ENCODE assay signal across 8 cellular contexts in genomic region chr16:53099318-53100130, GRCh38. TPM values are rescaled to one million over a fixed set of nuclear protein-coding genes. Genes with fewer than 3 reads are reported as not detected.
A peak's percentile ranks its signal among the peaks of the same experiment; 100 is the strongest.
DNase-seq lines count a peak whose midpoint lies in the region; ATAC-seq and TF ChIP-seq lines count a peak whose summit lies in the region.

No MANE protein-coding gene starts in this region.

- peak overlapping the region; percentile 78 to 94 (median 88) for H3K9ac ChIP-seq in BLaER1 treated with 17β-estradiol and CSF1 and Interleukin-3, amounts not matched to agents 10 nM and 100 nM
- H3K9ac ChIP-seq in endodermal cell (ENCODE audit: extremely low read depth, low read length, poor library complexity, severe bottlenecking) (peak overlapping the region; percentile 37), mesenchymal stem cell (ENCODE audit: low read length) (peak overlapping the region; percentile 85)

- H3K9me3 Mint-ChIP-seq in endodermal cell = peaks cover 3% of the 10 kb centered on the region

- peak overlapping the region; percentile 77 to 85 for H3K18ac ChIP-seq in mesenchymal stem cell (ENCODE audit: low read depth in 1 of 2, low read length in 2 of 2)

- H4K91ac ChIP-seq in mesenchymal stem cell (ENCODE audit: low read length) = peak overlapping the region; percentile 77

- peak overlapping the region; percentile 44 for H3K4me3 Mint-ChIP-seq in endodermal cell

- H3K4me1 Mint-ChIP-seq in endodermal cell = peaks cover 20% of the 10 kb centered on the region

- peak overlapping the region; percentile 79 to 99 (median 96) for H3K27ac ChIP-seq in BLaER1 treated with 17β-estradiol and CSF1 and Interleukin-3, amounts not matched to agents 10 nM and 100 nM
- H3K27ac ChIP-seq in endodermal cell (ENCODE audit: low read depth, low read length) (peak overlapping the region; percentile 76), mesenchymal stem cell (ENCODE audit: low read length, poor library complexity, severe bottlenecking) (peak overlapping the region; percentile 98)

- H3K79me1 ChIP-seq in mesenchymal stem cell (replicated peaks; ENCODE audit: low read length, poor library complexity, severe bottlenecking) = peaks cover 17% of the 10 kb centered on the region

- TF ChIP-seq CTCF in endodermal cell (conservative IDR thresholded peaks at IDR 0.05) = no peak

- no peak overlapping the region for H3K23ac ChIP-seq in mesenchymal stem cell (ENCODE audit: low read length in 2 of 2)

- WGBS in endodermal cell (ENCODE audit: insufficient coverage in 1 of 2, insufficient read length in 1 of 2), 2 experiments = 8 to 15% methylated on average over 13 to 25 of the region's 26 CpGs
- WGBS in mesenchymal stem cell = 6% methylated on average over 20 of the region's 26 CpGs

- peak overlapping the region; percentile 90 to 99 (median 96) for H3K4me2 ChIP-seq in BLaER1 treated with 17β-estradiol and CSF1 and Interleukin-3, amounts not matched to agents 10 nM and 100 nM
- peak overlapping the region; percentile 51 for H3K4me2 ChIP-seq in mesenchymal stem cell (ENCODE audit: low read length, poor library complexity, severe bottlenecking)

- peak overlapping the region; percentile 91 for H2BK120ac ChIP-seq in mesenchymal stem cell (ENCODE audit: low read depth, low read length)

- H2BK15ac ChIP-seq in mesenchymal stem cell (ENCODE audit: low read depth, poor library complexity, severe bottlenecking) = peak overlapping the region; percentile 84

- peaks cover 0 to 5% (median 0%) of the 10 kb centered on the region in 11 experiments; a peak in 2 of 22 replicates for H4K20me1 ChIP-seq in BLaER1 treated with 17β-estradiol and CSF1 and Interleukin-3, amounts not matched to agents 10 nM and 100 nM

- DNase-seq in NCI-H748 treated with DMSO at 0.1 percent for 48 hours (lab: John Stamatoyannopoulos, UW) = peak; percentile 26
- DNase-seq in activated CD8-positive, alpha-beta memory T cell treated with anti-CD3 and anti-CD28 coated beads for 4 hours (ENCODE audit: low read depth in 2 of 2) = peak; percentile 20 to 40
- peak; percentile 97 for DNase-seq in endodermal cell
- peak; percentile 94 for DNase-seq in mesenchymal stem cell
- peak; percentile 37 for DNase-seq in stimulated activated CD8-positive, alpha-beta memory T cell treated with anti-CD3 and anti-CD28 coated beads, Interleukin-12 subunit alpha, Interleukin-12 subunit beta, amount 100 ng/mL, for 4 hours (ENCODE audit: low read depth)

- peaks cover 0 to 22% (median 7%) of the 10 kb centered on the region in 11 experiments; a peak in 5 of 22 replicates for H3K36me3 ChIP-seq in BLaER1 treated with 17β-estradiol and CSF1 and Interleukin-3, amounts not matched to agents 10 nM and 100 nM
- no peaks in the 10 kb centered on the region for H3K36me3 ChIP-seq in endodermal cell (ENCODE audit: control insufficient read depth, insufficient read depth, low read length)
- H3K36me3 ChIP-seq in mesenchymal stem cell (ENCODE audit: control insufficient read depth in 1 of 2, insufficient read depth in 2 of 2, low read depth in 1 of 2, low read length in 2 of 2) = no peaks in the 10 kb centered on the region

- peaks cover 63 to 76% (median 71%) of the 10 kb centered on the region in 10 experiments for H3K4me1 ChIP-seq in BLaER1 treated with 17β-estradiol and CSF1 and Interleukin-3, amounts not matched to agents 10 nM and 100 nM
- H3K4me1 ChIP-seq in endodermal cell (ENCODE audit: control insufficient read depth, insufficient read depth, low read length) = peaks cover 9% of the 10 kb centered on the region
- peaks cover 11% of the 10 kb centered on the region for H3K4me1 ChIP-seq in mesenchymal stem cell (ENCODE audit: control insufficient read depth, insufficient read depth, low read depth, low read length)

- H2BK12ac ChIP-seq in mesenchymal stem cell (ENCODE audit: low read length in 2 of 2) = peak overlapping the region; percentile 11 to 78

- peak overlapping the region; percentile 85 for H2BK5ac ChIP-seq in mesenchymal stem cell (ENCODE audit: low read depth, low read length, poor library complexity, severe bottlenecking)

- no peaks in the 10 kb centered on the region for H3K9me3 ChIP-seq in BLaER1 treated with 17β-estradiol and CSF1 and Interleukin-3, amounts not matched to agents 10 nM and 100 nM (replicated peaks in 1 of 11)
- H3K9me3 ChIP-seq in endodermal cell (ENCODE audit: control insufficient read depth, low read length) = no peaks in the 10 kb centered on the region
- H3K9me3 ChIP-seq in mesenchymal stem cell (ENCODE audit: control insufficient read depth, low read length) = no peaks in the 10 kb centered on the region

- H2AFZ ChIP-seq in mesenchymal stem cell (ENCODE audit: low read depth, low read length) = no peak overlapping the region

- peak overlapping the region; percentile 48 to 71 (median 64) for H3K4me3 ChIP-seq in BLaER1 treated with 17β-estradiol and CSF1 and Interleukin-3, amounts not matched to agents 10 nM and 100 nM
- H3K4me3 ChIP-seq in endodermal cell (ENCODE audit: low read length) = peak overlapping the region; percentile 71
- peak overlapping the region in 1 of 2 experiments; percentile 75 for H3K4me3 ChIP-seq in mesenchymal stem cell (ENCODE audit: insufficient read depth in 1 of 2, low read depth in 1 of 2, low read length in 2 of 2)

- no peaks in the 10 kb centered on the region for H3K27me3 Mint-ChIP-seq in endodermal cell (ENCODE audit: insufficient read depth)

- peaks cover 9% of the 10 kb centered on the region for H3K36me3 Mint-ChIP-seq in endodermal cell (ENCODE audit: low read depth)

- peak overlapping the region; percentile 82 for H3K27ac Mint-ChIP-seq in endodermal cell

- H3K14ac ChIP-seq in mesenchymal stem cell (ENCODE audit: low read length in 2 of 2) = no peak overlapping the region

- peak overlapping the region; percentile 46 to 77 for H3K4ac ChIP-seq in mesenchymal stem cell (ENCODE audit: low read depth in 1 of 2, low read length in 2 of 2)

- no peaks in the 10 kb centered on the region for H3K27me3 ChIP-seq in BLaER1 treated with 17β-estradiol and CSF1 and Interleukin-3, amounts not matched to agents 10 nM and 100 nM
- H3K27me3 ChIP-seq in endodermal cell (ENCODE audit: control insufficient read depth, insufficient read depth, low read length, poor library complexity, severe bottlenecking) (no peaks in the 10 kb centered on the region), mesenchymal stem cell (ENCODE audit: control insufficient read depth in 1 of 2, insufficient read depth in 1 of 2, low read length in 2 of 2) (no peaks in the 10 kb centered on the region)

- peak; percentile 47 for ATAC-seq in GM19397 (IDR thresholded peaks at IDR 0.05; ENCODE audit: unreplicated experiment)
- ATAC-seq in HG03521 (IDR thresholded peaks at IDR 0.05; ENCODE audit: unreplicated experiment) = peak; percentile 38

- H2AK5ac ChIP-seq in mesenchymal stem cell (ENCODE audit: low read length, severe bottlenecking) = peak overlapping the region; percentile 41

- peak overlapping the region; percentile 66 for H4K8ac ChIP-seq in mesenchymal stem cell (ENCODE audit: low read length)

RNA-seq across cellular contexts. Expression of gene CHD9, which starts 44.7 kb away (rescaled TPM):
- 10 to 100 TPM; 36.8 to 40.5 TPM for total RNA-seq in endodermal cell
- 39.3 TPM for polyA plus RNA-seq in endodermal cell (2013, experiment 1 of 2)
- polyA plus RNA-seq in endodermal cell (2013, experiment 2 of 2) = 41.4 TPM
- polyA plus RNA-seq in mesenchymal stem cell (2013, experiment 1 of 2) = 20.1 TPM
- 23.7 TPM for polyA plus RNA-seq in mesenchymal stem cell (2013, experiment 2 of 2)

RNA-seq across cellular contexts. Expression of gene CHD9NB, which starts 46.8 kb away (rescaled TPM):
- 10 to 100 TPM; 13.1 to 14.9 TPM for total RNA-seq in endodermal cell
- polyA plus RNA-seq in endodermal cell (2013, experiment 1 of 2) = 2.8 TPM
- polyA plus RNA-seq in endodermal cell (2013, experiment 2 of 2) = 3.0 TPM
- 1.2 TPM for polyA plus RNA-seq in mesenchymal stem cell (2013, experiment 1 of 2)
- polyA plus RNA-seq in mesenchymal stem cell (2013, experiment 2 of 2) = 1.00 TPM

Comparison
In these comparisons a context has a peak if more than half of its experiments do, and no peak if none do; other contexts are left out.
1. H3K9ac ChIP-seq: peak in every context shown above with its lines; median percentile 88 in BLaER1 treated with 17β-estradiol and CSF1 and Interleukin-3, amounts not matched to agents 10 nM and 100 nM; 85 in mesenchymal stem cell; 37 in endodermal cell.
2. DNase-seq: peak in every context shown above with its lines; median percentile 97 in endodermal cell; 94 in mesenchymal stem cell; 37 in stimulated activated CD8-positive, alpha-beta memory T cell treated with anti-CD3 and anti-CD28 coated beads, Interleukin-12 subunit alpha, Interleukin-12 subunit beta, amount 100 ng/mL, for 4 hours; 30 in activated CD8-positive, alpha-beta memory T cell treated with anti-CD3 and anti-CD28 coated beads for 4 hours; 26 in NCI-H748 treated with DMSO at 0.1 percent for 48 hours.